ENCODE assay signal across 8 cellular contexts in the genomic region with DNA sequence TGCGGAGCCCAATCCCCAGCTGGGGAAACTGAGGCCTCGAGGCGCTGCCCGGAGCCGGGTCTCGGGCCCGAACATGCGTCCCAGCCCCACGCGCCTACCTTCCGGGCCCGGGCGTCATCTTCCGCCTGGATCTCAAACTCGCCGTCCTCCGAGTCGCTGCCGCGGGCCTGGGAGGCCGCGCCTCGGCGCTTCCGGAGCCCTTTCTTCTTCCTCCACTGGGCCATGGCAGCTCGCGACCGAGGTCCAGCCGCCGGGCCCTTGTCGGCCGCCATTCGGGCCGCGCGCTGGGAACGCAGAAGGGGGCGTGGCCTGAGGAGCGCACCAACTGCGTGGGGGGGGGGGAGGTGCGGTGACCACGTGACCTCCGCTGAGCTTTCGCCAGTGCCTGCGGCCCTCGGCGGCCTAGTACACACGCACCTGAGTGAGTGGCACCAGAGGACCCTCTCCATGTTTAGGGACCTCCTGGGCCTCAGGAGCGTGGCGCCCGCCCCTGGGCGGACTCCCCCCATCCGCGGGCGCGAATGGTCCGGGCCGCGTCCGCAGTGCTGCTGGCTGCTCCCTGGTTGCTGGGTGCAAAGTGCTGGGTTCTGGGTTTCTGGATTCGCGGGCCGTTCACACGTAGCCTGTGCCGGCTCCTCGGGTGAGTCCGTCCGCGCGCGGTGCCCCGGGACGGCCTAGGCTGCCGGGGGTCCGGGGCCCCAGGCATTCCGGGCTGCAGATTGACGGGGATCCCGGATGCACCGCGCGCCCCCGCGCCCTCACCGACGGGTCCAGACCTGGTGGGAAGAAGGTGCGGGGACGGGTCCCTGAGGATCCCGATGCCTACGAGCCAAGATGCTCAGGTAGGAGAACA. TPM values are rescaled to one million over a fixed set of nuclear protein-coding genes. Genes with fewer than 3 reads are reported as not detected.
DNase-seq lines count a peak whose midpoint lies in the region; ATAC-seq and TF ChIP-seq lines count a peak whose summit lies in the region.

A gene with protein sequence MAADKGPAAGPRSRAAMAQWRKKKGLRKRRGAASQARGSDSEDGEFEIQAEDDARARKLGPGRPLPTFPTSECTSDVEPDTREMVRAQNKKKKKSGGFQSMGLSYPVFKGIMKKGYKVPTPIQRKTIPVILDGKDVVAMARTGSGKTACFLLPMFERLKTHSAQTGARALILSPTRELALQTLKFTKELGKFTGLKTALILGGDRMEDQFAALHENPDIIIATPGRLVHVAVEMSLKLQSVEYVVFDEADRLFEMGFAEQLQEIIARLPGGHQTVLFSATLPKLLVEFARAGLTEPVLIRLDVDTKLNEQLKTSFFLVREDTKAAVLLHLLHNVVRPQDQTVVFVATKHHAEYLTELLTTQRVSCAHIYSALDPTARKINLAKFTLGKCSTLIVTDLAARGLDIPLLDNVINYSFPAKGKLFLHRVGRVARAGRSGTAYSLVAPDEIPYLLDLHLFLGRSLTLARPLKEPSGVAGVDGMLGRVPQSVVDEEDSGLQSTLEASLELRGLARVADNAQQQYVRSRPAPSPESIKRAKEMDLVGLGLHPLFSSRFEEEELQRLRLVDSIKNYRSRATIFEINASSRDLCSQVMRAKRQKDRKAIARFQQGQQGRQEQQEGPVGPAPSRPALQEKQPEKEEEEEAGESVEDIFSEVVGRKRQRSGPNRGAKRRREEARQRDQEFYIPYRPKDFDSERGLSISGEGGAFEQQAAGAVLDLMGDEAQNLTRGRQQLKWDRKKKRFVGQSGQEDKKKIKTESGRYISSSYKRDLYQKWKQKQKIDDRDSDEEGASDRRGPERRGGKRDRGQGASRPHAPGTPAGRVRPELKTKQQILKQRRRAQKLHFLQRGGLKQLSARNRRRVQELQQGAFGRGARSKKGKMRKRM (minus strand): TSS at position 299 of the 853 bp plus-strand sequence. CDS start 27 bp downstream, at position 272.
A gene with protein sequence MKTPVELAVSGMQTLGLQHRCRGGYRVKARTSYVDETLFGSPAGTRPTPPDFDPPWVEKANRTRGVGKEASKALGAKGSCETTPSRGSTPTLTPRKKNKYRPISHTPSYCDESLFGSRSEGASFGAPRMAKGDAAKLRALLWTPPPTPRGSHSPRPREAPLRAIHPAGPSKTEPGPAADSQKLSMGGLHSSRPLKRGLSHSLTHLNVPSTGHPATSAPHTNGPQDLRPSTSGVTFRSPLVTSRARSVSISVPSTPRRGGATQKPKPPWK (plus strand): TSS at position 542 of the 853 bp plus-strand sequence. CDS start 1,026 bp downstream, outside the sequence.

- H3K36me3 Mint-ChIP-seq in activated T-helper 17 cell treated with anti-CD3 and anti-CD28 coated beads, Interleukin-2, amount 50 U/mL, for 72 hours (ENCODE audit: low read depth): peaks cover 63% of the 10 kb centered on the region
- H3K36me3 Mint-ChIP-seq in natural killer cell: peaks cover 7% of the 10 kb centered on the region

- no peaks in the 10 kb centered on the region for H3K27me3 Mint-ChIP-seq in activated T-helper 17 cell treated with anti-CD3 and anti-CD28 coated beads, Interleukin-2, amount 50 U/mL, for 72 hours
- no peaks in the 10 kb centered on the region for H3K27me3 Mint-ChIP-seq in natural killer cell (ENCODE audit: low read depth in 2 of 2)

- peak; percentile 41 for ATAC-seq in GM21526 (IDR thresholded peaks at IDR 0.05; ENCODE audit: low FRiP score, unreplicated experiment)
- ATAC-seq in activated T-helper 17 cell treated with anti-CD3 and anti-CD28 coated beads, Interleukin-2, amount 50 U/mL, for 72 hours (replicated peaks): peak; percentile 67
- ATAC-seq in natural killer cell: peak; percentile 65 to 88 (median 75)

- H3K9me3 Mint-ChIP-seq in activated T-helper 17 cell treated with anti-CD3 and anti-CD28 coated beads, Interleukin-2, amount 50 U/mL, for 72 hours: no peaks in the 10 kb centered on the region
- no peaks in the 10 kb centered on the region for H3K9me3 Mint-ChIP-seq in natural killer cell

- intact Hi-C loops in natural killer cell (cut with micrococcal nuclease): loop anchor here (1.0 kb wide), 1 partner anchor 36 kb away; a partner anchor contains a TSS

- peak; percentile 94 for DNase-seq in DMS53 (lab: John Stamatoyannopoulos, UW)
- DNase-seq in HuH-7.5 (ENCODE audit: low spot score): peak; percentile 65
- DNase-seq in RPMI8226: peak; percentile 88
- DNase-seq in fibroblast of mammary gland (ENCODE audit: low read depth): peak; percentile 65
- DNase-seq in natural killer cell: peak; percentile 84
- DNase-seq in stimulated activated naive CD4-positive, alpha-beta T cell (lab: John Stamatoyannopoulos, UW): peak; percentile 73 to 98 (median 90)

- peak within 1 kb of the TSS; percentile 83 for H3K4me3 ChIP-seq in fibroblast of mammary gland (ENCODE audit: control insufficient read depth, low read depth, low read length)

- H3K4me1 Mint-ChIP-seq in activated T-helper 17 cell treated with anti-CD3 and anti-CD28 coated beads, Interleukin-2, amount 50 U/mL, for 72 hours: peaks cover 15% of the 10 kb centered on the region
- H3K4me1 Mint-ChIP-seq in natural killer cell: peaks cover 40 to 41% of the 10 kb centered on the region in 2 donors

- H3K27ac Mint-ChIP-seq in activated T-helper 17 cell treated with anti-CD3 and anti-CD28 coated beads, Interleukin-2, amount 50 U/mL, for 72 hours: peak within 1 kb of the TSS; percentile 92
- peak within 1 kb of the TSS; percentile 87 to 94 for H3K27ac Mint-ChIP-seq in natural killer cell

- peak within 1 kb of the TSS; percentile 93 for H3K4me3 Mint-ChIP-seq in activated T-helper 17 cell treated with anti-CD3 and anti-CD28 coated beads, Interleukin-2, amount 50 U/mL, for 72 hours
- peak within 1 kb of the TSS; percentile 96 for H3K4me3 Mint-ChIP-seq in natural killer cell

- TF ChIP-seq CTCF in fibroblast of mammary gland (conservative IDR thresholded peaks at IDR 0.05; ENCODE audit: control insufficient read depth, insufficient read depth, low read depth, low read length) (no peak), natural killer cell (IDR thresholded peaks at IDR 0.05) (no peak)

RNA-seq across cellular contexts. Expression of the first gene that starts in this region (rescaled TPM):
- 10 to 100 TPM; 47.4 to 86.9 TPM for total RNA-seq in activated T-helper 17 cell treated with anti-CD3 and anti-CD28 coated beads, Interleukin-2, amount 50 U/mL, for 72 hours
- 100 to 1,000 TPM in 1 of 3 donors, 10 to 100 TPM in 2; 84.6 to 100 (median 97.1) TPM for total RNA-seq in natural killer cell

RNA-seq across cellular contexts. Expression of the second gene that starts in this region (rescaled TPM):
- total RNA-seq in activated T-helper 17 cell treated with anti-CD3 and anti-CD28 coated beads, Interleukin-2, amount 50 U/mL, for 72 hours: 10 to 100 TPM; 14.2 to 23.9 TPM
- 10 to 100 TPM in 2 of 3 donors, 1 to 10 TPM in 1; 7.7 to 13.8 (median 12.0) TPM for total RNA-seq in natural killer cell

Comparison
In these comparisons a context has a peak if more than half of its experiments do, and no peak if none do; other contexts are left out.
1. Peak in every context shown above with its lines: DNase-seq, ATAC-seq and H3K4me3 ChIP-seq.